ENCODE assay signal across 18 cellular contexts in genomic region chrX:46380148-46380752, GRCh38.
"Had no signal": no experiment of that assay in that cellular context is flagged by ENCODE, and none has a peak within 500 bp of the region (broad histone marks: within the 10 kb centered on the region; RNA-seq: fewer than 3 reads in every experiment).

No MANE protein-coding gene starts in this region.

- H3K36me3 ChIP-seq: adrenal gland, heart right ventricle, lower lobe of right lung, neural progenitor cell, ovary, sigmoid colon, spleen had no signal

- H3K4me1 ChIP-seq: adrenal gland, heart right ventricle, lower lobe of right lung, sigmoid colon, spleen had no signal

- DNase-seq: activated CD4-positive, alpha-beta T cell treated with anti-CD3 and anti-CD28 coated beads for 1 hour; activated CD4-positive, alpha-beta T cell treated with anti-CD3 and anti-CD28 coated beads, Interleukin-2, amount 50 U/mL, for 48 hours; activated CD8-positive, alpha-beta memory T cell treated with anti-CD3 and anti-CD28 coated beads, Interleukin-2, amount 10 ng/mL, durations not matched to agents 7 days and 5 days; activated effector memory CD4-positive, alpha-beta T cell treated with Interleukin-2 at 50 U/mL for 16 hours; activated naive CD4-positive, alpha-beta T cell treated with anti-CD3 and anti-CD28 coated beads, Interleukin-2, amount 50 U/mL, for 16 hours; activated T-cell treated with anti-CD3 and anti-CD28 coated beads, Interleukin-2, amount 50 U/mL, for 24 hours; adrenal gland; effector CD8-positive, alpha-beta T cell; heart right ventricle; left colon; lower lobe of right lung; midbrain; ovary; sigmoid colon; spleen; stimulated activated naive CD8-positive, alpha-beta T cell treated with anti-CD3 and anti-CD28 coated beads, Interleukin-15, amount 100 ng/mL, for 72 hours had no signal

- H3K27ac ChIP-seq: adrenal gland, heart right ventricle, lower lobe of right lung, neural progenitor cell, ovary, sigmoid colon, spleen, VCaP had no signal

- H3K4me2 ChIP-seq: neural progenitor cell had no signal

- H3K9ac ChIP-seq: neural progenitor cell had no signal

- H2AFZ ChIP-seq: neural progenitor cell had no signal

- H3K9me3 ChIP-seq: adrenal gland, heart right ventricle, lower lobe of right lung, ovary, sigmoid colon, spleen had no signal

- H3K4me3 ChIP-seq: adrenal gland, heart right ventricle, lower lobe of right lung, neural progenitor cell, ovary, sigmoid colon, spleen had no signal

- H3K27me3 ChIP-seq: adrenal gland, neural progenitor cell, ovary, sigmoid colon, spleen had no signal

- ATAC-seq: activated CD8-positive, alpha-beta memory T cell treated with anti-CD3 and anti-CD28 coated beads, Interleukin-2, amount 10 ng/mL, durations not matched to agents 7 days and 5 days; heart right ventricle; left colon; lower lobe of right lung; stimulated activated naive CD8-positive, alpha-beta T cell treated with anti-CD3 and anti-CD28 coated beads, Interleukin-15, amount 100 ng/mL, for 72 hours had no signal
